ENCODE assay signal across 7 cellular contexts in genomic region chr7:156556083-156556482, GRCh38.
"Had no signal": no experiment of that assay in that cellular context is flagged by ENCODE, and none has a peak within 500 bp of the region (broad histone marks: within the 10 kb centered on the region; RNA-seq: fewer than 3 reads in every experiment).

No MANE protein-coding gene starts in this region.

- ATAC-seq: K562 had no signal

- H3K4me3 Mint-ChIP-seq: IgD-negative memory B cell had no signal

- FAIRE-seq: HTR-8/SVneo, K562 had no signal

- H3K4me3 ChIP-seq: K562 had no signal

- H3K4me1 Mint-ChIP-seq: IgD-negative memory B cell had no signal

- DNase-seq: IMR-90, KBM-7, KG1 had no signal

- H3K27ac ChIP-seq: HL-60 had no signal

- H3K27ac Mint-ChIP-seq: IgD-negative memory B cell had no signal
